In genomic region chr18:45106331-45106774, GRCh38 we compare ENCODE assay signal across 8 cellular contexts.
A peak's percentile ranks its signal among the peaks of the same experiment; 100 is the strongest.
DNase-seq lines count a peak whose midpoint lies in the region; ATAC-seq and TF ChIP-seq lines count a peak whose summit lies in the region.

No MANE protein-coding gene starts in this region.

- DNase-seq in HT1080 (ENCODE audit: low read depth) = peak; percentile 79
- DNase-seq in brain microvascular endothelial cell = peak; percentile 48
- DNase-seq in DMS53 treated with DMSO at 0.1 percent for 48 hours (lab: John Stamatoyannopoulos, UW; ENCODE audit: unreplicated experiment) = no peak
- DNase-seq in SHP77 treated with DMSO at 0.1 percent for 48 hours (lab: John Stamatoyannopoulos, UW) = no peak
- DNase-seq in SW 1271 (lab: John Stamatoyannopoulos, UW) = no peak
- DNase-seq in DMS53 (lab: John Stamatoyannopoulos, UW) = no peak

- peak overlapping the region; percentile 43; the same call in 1 of the 2 replicates for H3K4me3 ChIP-seq in GM08714 (ENCODE audit: low read length)
- H3K4me3 ChIP-seq in brain microvascular endothelial cell (ENCODE audit: low read depth, low read length) = no peak overlapping the region

- in situ Hi-C loops in brain microvascular endothelial cell (cut with HindIII; ENCODE audit: low pct_ligation_motif_present, low sequenced_read_pairs) = no loop called here

- no peaks in the 10 kb centered on the region for H3K27me3 ChIP-seq in brain microvascular endothelial cell (replicated peaks)

- TF ChIP-seq CTCF in brain microvascular endothelial cell (IDR thresholded peaks at IDR 0.05; ENCODE audit: low read depth, low read length, missing control alignments) = no peak

- H3K36me3 ChIP-seq in brain microvascular endothelial cell (replicated peaks) = no peaks in the 10 kb centered on the region

- no peak overlapping the region for H3K27ac ChIP-seq in brain microvascular endothelial cell

- ATAC-seq in GM21526 (IDR thresholded peaks at IDR 0.05; ENCODE audit: low FRiP score, unreplicated experiment) = peak; percentile 83

Comparison
In these comparisons a context has a peak if more than half of its experiments do, and no peak if none do; other contexts are left out.
1. DNase-seq: peak in HT1080 (single experiment) and brain microvascular endothelial cell (single experiment); none in DMS53 treated with DMSO at 0.1 percent for 48 hours (single experiment), SHP77 treated with DMSO at 0.1 percent for 48 hours (single experiment), SW 1271 (0 of 2) and DMS53 (single experiment).